1 cellular context compared by ENCODE assay signal in genomic region chr6:111788779-111789276, GRCh38.
TF ChIP-seq lines count a peak whose summit lies in the region.

No MANE protein-coding gene starts in this region.

TF ChIP-seq in K562, 482 proteins besides CTCF, POLR2A, EP300 and RAD21 (continued from another document):
- no peak for TF ChIP-seq ZHX1 (conservative IDR thresholded peaks at IDR 0.05; ENCODE audit: low read length)
- no peak for TF ChIP-seq ZNF76 (CRISPR knock-in tag; IDR thresholded peaks at IDR 0.05; ENCODE audit: borderline replicate concordance)
- TF ChIP-seq RB1 (IDR thresholded peaks at IDR 0.05; ENCODE audit: low read depth): no peak
- no peak for TF ChIP-seq TRIM24 (IDR thresholded peaks at IDR 0.05)
- TF ChIP-seq RBM39 (optimal IDR thresholded peaks at IDR 0.05; ENCODE audit: low read depth, low read length): no peak
- TF ChIP-seq EGR1 (conservative IDR thresholded peaks at IDR 0.05): peak; percentile 78
- TF ChIP-seq ELF4 (CRISPR knock-in tag; IDR thresholded peaks at IDR 0.05): 0 out of 2 replicates have a peak, but pooled peaks have one; percentile 18
- no peak for TF ChIP-seq GABPB1 (CRISPR knock-in tag; IDR thresholded peaks at IDR 0.05)
- TF ChIP-seq ZNF668 (CRISPR knock-in tag; IDR thresholded peaks at IDR 0.05): no peak
- no peak for TF ChIP-seq BCLAF1 (IDR thresholded peaks at IDR 0.05; ENCODE audit: borderline replicate concordance in 1 of 2, control insufficient read depth in 1 of 2, low read depth in 2 of 2, low read length in 1 of 2)
- TF ChIP-seq SAP30 (IDR thresholded peaks at IDR 0.05; ENCODE audit: borderline replicate concordance, insufficient read depth, low read depth, low read length, poor library complexity, severe bottlenecking): no peak
- TF ChIP-seq CBFA2T2 (conservative IDR thresholded peaks at IDR 0.05): 0 out of 2 replicates have a peak, but pooled peaks have one; percentile 7
- 0 out of 2 replicates have a peak, but pooled peaks have one; percentile 16 for TF ChIP-seq DPF2 (IDR thresholded peaks at IDR 0.05)
- peak; percentile 65 for TF ChIP-seq CBFA2T3 (IDR thresholded peaks at IDR 0.05)
- no peak for TF ChIP-seq NFXL1 (CRISPR knock-in tag; IDR thresholded peaks at IDR 0.05)
- no peak for TF ChIP-seq TSC22D4 (tag; IDR thresholded peaks at IDR 0.05)
- no peak for TF ChIP-seq ETS1 (conservative IDR thresholded peaks at IDR 0.05; ENCODE audit: control insufficient read depth, low read depth, low read length)
- TF ChIP-seq SOX6 (IDR thresholded peaks at IDR 0.05): peak; percentile 40; the same call in 1 of the 2 replicates
- peak; percentile 28; the same call in 1 of the 2 replicates for TF ChIP-seq ARID1B (IDR thresholded peaks at IDR 0.05)
- no peak for TF ChIP-seq CBX5 (IDR thresholded peaks at IDR 0.05; ENCODE audit: borderline replicate concordance, low read depth)
- no peak for TF ChIP-seq TFE3 (CRISPR knock-in tag; IDR thresholded peaks at IDR 0.05)
- TF ChIP-seq NFIC (IDR thresholded peaks at IDR 0.05): peak; percentile 74
- no peak for TF ChIP-seq SIRT6 (IDR thresholded peaks at IDR 0.05; ENCODE audit: low read depth, low read length)
- TF ChIP-seq TCF15 (CRISPR knock-in tag; IDR thresholded peaks at IDR 0.05): no peak
- no peak for TF ChIP-seq NR2C2 (CRISPR knock-in tag; IDR thresholded peaks at IDR 0.05)
- TF ChIP-seq NR2C2 (tag; IDR thresholded peaks at IDR 0.05): peak; percentile 32; the same call in 1 of the 2 replicates
- TF ChIP-seq VEZF1 (CRISPR knock-in tag; IDR thresholded peaks at IDR 0.05): peak; percentile 40; the same call in 1 of the 2 replicates
- TF ChIP-seq ZBED1 (IDR thresholded peaks at IDR 0.05): no peak
- peak in 1 of 2 experiments; percentile 61; a peak in 2 of 4 replicates for TF ChIP-seq MAZ (CRISPR knock-in tag; conservative IDR thresholded peaks at IDR 0.05 in 1 of 2, IDR thresholded peaks at IDR 0.05 in 1 of 2)
- no peak for TF ChIP-seq MIER1 (IDR thresholded peaks at IDR 0.05; ENCODE audit: low read depth)
- TF ChIP-seq TFAP4 (CRISPR knock-in tag; IDR thresholded peaks at IDR 0.05; ENCODE audit: borderline replicate concordance): 0 out of 2 replicates have a peak, but pooled peaks have one; percentile 29
- TF ChIP-seq PKNOX1 (IDR thresholded peaks at IDR 0.05): 0 out of 2 replicates have a peak, but pooled peaks have one; percentile 10
- 0 out of 2 replicates have a peak, but pooled peaks have one; percentile 10 for TF ChIP-seq CREM (IDR thresholded peaks at IDR 0.05; ENCODE audit: low read depth)
